Comparison of ENCODE assay signal across 22 cellular contexts in the genomic region with DNA sequence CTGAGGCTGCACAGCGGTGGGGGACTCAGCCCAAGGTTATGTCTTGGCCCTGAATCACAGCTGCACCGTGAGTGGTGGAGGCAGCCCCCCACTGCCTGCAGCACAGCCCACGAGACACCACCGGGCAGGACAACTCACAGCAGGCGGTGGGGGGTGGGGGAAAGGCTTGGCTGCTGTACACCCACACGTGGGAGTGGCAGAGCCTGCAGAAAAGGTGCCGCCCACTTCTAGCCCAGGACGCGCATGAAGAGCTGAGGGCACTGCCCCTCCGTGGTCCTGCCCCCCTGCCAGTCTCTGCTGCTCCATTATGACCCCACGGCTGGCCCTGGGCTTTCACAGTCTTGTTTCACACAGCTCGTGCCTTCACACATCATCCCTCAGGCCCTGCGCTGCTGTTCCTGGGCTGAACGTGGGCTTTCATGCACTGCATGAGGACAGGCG. TPM values are rescaled to one million over a fixed set of nuclear protein-coding genes. Genes with fewer than 3 reads are reported as not detected.
DNase-seq lines count a peak whose midpoint lies in the region; TF ChIP-seq lines count a peak whose summit lies in the region.
"Had no signal": no experiment of that assay in that cellular context is flagged by ENCODE, and none has a peak within 500 bp of the region (broad histone marks: within the 10 kb centered on the region; RNA-seq: fewer than 3 reads in every experiment).

No MANE protein-coding gene starts in this region.

- no peak overlapping the region for H4K91ac ChIP-seq in H9 (ENCODE audit: insufficient read length, low read depth, low read length)

- no peaks in the 10 kb centered on the region for H3K79me2 ChIP-seq in H9 (ENCODE audit: insufficient read depth, low read length)

- H3K56ac ChIP-seq in H9 (ENCODE audit: insufficient read length, low read depth, low read length), result no peak overlapping the region

- H3K4me3 Mint-ChIP-seq in H9 (no peak overlapping the region), osteocyte (ENCODE audit: unreplicated experiment) (no peak overlapping the region)
- H3K4me3 Mint-ChIP-seq: activated CD8-positive, alpha-beta T cell treated with anti-CD3 and anti-CD28 coated beads for 36 hours; activated naive CD8-positive, alpha-beta T cell treated with anti-CD3 and anti-CD28 coated beads for 36 hours; stimulated activated effector memory CD8-positive, alpha-beta T cell treated with anti-CD3 and anti-CD28 coated beads, Interleukin-12 subunit alpha, Interleukin-12 subunit beta, amount 100 ng/mL, for 72 hours had no signal

- peaks cover 78% of the 10 kb centered on the region for H3K27me3 Mint-ChIP-seq in H9 (ENCODE audit: low read depth)
- H3K27me3 Mint-ChIP-seq in osteocyte (ENCODE audit: unreplicated experiment), result peaks cover 3% of the 10 kb centered on the region

- H2AFZ ChIP-seq in H9 (ENCODE audit: low read length), result no peak overlapping the region

- H3K14ac ChIP-seq in H9 (ENCODE audit: insufficient read depth, low read length), result no peak overlapping the region; the same call in 1 of the 2 replicates

- H3K79me1 ChIP-seq in H9 (ENCODE audit: insufficient read depth, low read depth, low read length, poor library complexity, severe bottlenecking), result no peaks in the 10 kb centered on the region

- WGBS in H9 (ENCODE audit: extremely low coverage, insufficient read length, low lambda C conversion rate), result no CpG with 5 or more reads among the region's 15 CpGs

- H2BK12ac ChIP-seq in H9 (ENCODE audit: insufficient read length, low read depth, low read length), result no peak overlapping the region

- H4K20me1 ChIP-seq in H9 (ENCODE audit: control insufficient read depth, insufficient read depth, insufficient read length), result no peaks in the 10 kb centered on the region

- no peaks in the 10 kb centered on the region for H3K23me2 ChIP-seq in H9 (ENCODE audit: insufficient read length, low read depth, low read length, poor library complexity, severe bottlenecking)

- no peak overlapping the region for H3K27ac ChIP-seq in H9 (ENCODE audit: insufficient read length, low read depth, low read length)
- H3K27ac ChIP-seq: C4-2B, dorsolateral prefrontal cortex had no signal

- H3T11ph ChIP-seq in H9 (ENCODE audit: low read length), result no peak overlapping the region

- DNase-seq in D341Med (ENCODE audit: low spot score) (peak; percentile 31), H9 (peak; percentile 21), ecto neural progenitor cell (ENCODE audit: low spot score) (peak; percentile 36), osteocyte (ENCODE audit: extremely low spot score, unreplicated experiment) (no peak), HAP-1 (ENCODE audit: low spot score in 2 of 2) (no peak), dedifferentiated amniotic fluid mesenchymal stem cell (ENCODE audit: extremely low spot score) (no peak), NCI-H2227 (lab: John Stamatoyannopoulos, UW; ENCODE audit: unreplicated experiment) (no peak)
- DNase-seq: activated CD8-positive, alpha-beta T cell treated with anti-CD3 and anti-CD28 coated beads for 36 hours; activated naive CD8-positive, alpha-beta T cell treated with anti-CD3 and anti-CD28 coated beads for 36 hours; EL; kidney glomerular epithelial cell; mammary epithelial cell; NCI-H1105 treated with DMSO at 0.1 percent for 48 hours; NCI-H2029 treated with DMSO at 0.1 percent for 48 hours; NCI-H226; NCI-H82; nucleus accumbens had no signal

- TF ChIP-seq CTCF in H9 (conservative IDR thresholded peaks at IDR 0.05) (no peak), osteocyte (IDR thresholded peaks at IDR 0.05) (no peak)

- H3K27ac Mint-ChIP-seq in H9 (no peak overlapping the region), osteocyte (ENCODE audit: unreplicated experiment) (peak overlapping the region; percentile 40)
- H3K27ac Mint-ChIP-seq: activated CD8-positive, alpha-beta T cell treated with anti-CD3 and anti-CD28 coated beads for 36 hours; activated naive CD8-positive, alpha-beta T cell treated with anti-CD3 and anti-CD28 coated beads for 36 hours; stimulated activated effector memory CD8-positive, alpha-beta T cell treated with anti-CD3 and anti-CD28 coated beads, Interleukin-12 subunit alpha, Interleukin-12 subunit beta, amount 100 ng/mL, for 72 hours had no signal

- no peaks in the 10 kb centered on the region; a peak in 1 of 7 replicates for H3K36me3 Mint-ChIP-seq in H9 (ENCODE audit: insufficient read depth in 1 of 3, low read depth in 3 of 3)
- H3K36me3 Mint-ChIP-seq in osteocyte (ENCODE audit: unreplicated experiment), result no peaks in the 10 kb centered on the region
- H3K36me3 Mint-ChIP-seq: activated naive CD8-positive, alpha-beta T cell treated with anti-CD3 and anti-CD28 coated beads for 36 hours; stimulated activated effector memory CD8-positive, alpha-beta T cell treated with anti-CD3 and anti-CD28 coated beads, Interleukin-12 subunit alpha, Interleukin-12 subunit beta, amount 100 ng/mL, for 72 hours had no signal

- no peak overlapping the region for H2BK120ac ChIP-seq in H9 (ENCODE audit: low read depth, low read length, poor library complexity, severe bottlenecking)

- in situ Hi-C loops in HAP-1 (cut with MboI; ENCODE audit: low sequenced_read_pairs), result no loop called here

- H3K9me3 ChIP-seq in H9 (ENCODE audit: control insufficient read depth, low read depth, low read length), result no peaks in the 10 kb centered on the region
- H3K9me3 ChIP-seq in HAP-1, result no peaks in the 10 kb centered on the region

- H3K4me3 ChIP-seq in HAP-1, result no peak overlapping the region
- H3K4me3 ChIP-seq: dorsolateral prefrontal cortex, smooth muscle cell had no signal

- no peak overlapping the region for H3K18ac ChIP-seq in H9 (ENCODE audit: insufficient read length, low read depth, low read length)

- H3K4me1 ChIP-seq in H9 (ENCODE audit: insufficient read depth, low read length) (no peaks in the 10 kb centered on the region), HAP-1 (no peaks in the 10 kb centered on the region)

- no peak overlapping the region for H3K9ac ChIP-seq in H9 (ENCODE audit: extremely low read depth, insufficient read length, low read length)

- H2BK20ac ChIP-seq in H9 (ENCODE audit: low read depth, low read length, poor library complexity, severe bottlenecking), result no peak overlapping the region

- H2AK5ac ChIP-seq in H9 (ENCODE audit: insufficient read length, low read length), result no peak overlapping the region

- H3K4ac ChIP-seq in H9 (ENCODE audit: low read depth, low read length), result no peak overlapping the region

- H3K9me3 Mint-ChIP-seq in H9 (peaks cover 0 to 5% of the 10 kb centered on the region in 2 experiments; a peak in 2 of 5 replicates), osteocyte (ENCODE audit: unreplicated experiment) (no peaks in the 10 kb centered on the region)
- H3K9me3 Mint-ChIP-seq: activated CD8-positive, alpha-beta T cell treated with anti-CD3 and anti-CD28 coated beads for 36 hours; activated naive CD8-positive, alpha-beta T cell treated with anti-CD3 and anti-CD28 coated beads for 36 hours; stimulated activated effector memory CD8-positive, alpha-beta T cell treated with anti-CD3 and anti-CD28 coated beads, Interleukin-12 subunit alpha, Interleukin-12 subunit beta, amount 100 ng/mL, for 72 hours had no signal

- no peaks in the 10 kb centered on the region; the same call in 1 of the 2 replicates for H3K27me3 ChIP-seq in H9 (ENCODE audit: insufficient read depth, low read length)
- peaks cover 32% of the 10 kb centered on the region for H3K27me3 ChIP-seq in HAP-1 (ENCODE audit: low read depth)

- no peak overlapping the region for H2BK15ac ChIP-seq in H9 (ENCODE audit: low read depth, low read length)

- H3K36me3 ChIP-seq in HAP-1 (replicated peaks), result no peaks in the 10 kb centered on the region

- no peak overlapping the region for H2BK5ac ChIP-seq in H9 (ENCODE audit: insufficient read length, low read length)

- H3K4me2 ChIP-seq in H9 (ENCODE audit: insufficient read depth, insufficient read length, low read length), result no peak overlapping the region
- H3K4me2 ChIP-seq: smooth muscle cell had no signal

- H3K23ac ChIP-seq in H9 (ENCODE audit: insufficient read length, low read depth, low read length), result no peak overlapping the region

- no peak overlapping the region for H4K8ac ChIP-seq in H9 (replicated peaks; ENCODE audit: insufficient read length, low read depth, low read length)

- H4K5ac ChIP-seq in H9 (ENCODE audit: insufficient read length, low read depth, low read length), result no peak overlapping the region

- H3K4me1 Mint-ChIP-seq in H9 (peaks cover 5 to 7% of the 10 kb centered on the region in 2 experiments; a peak in 2 of 4 replicates), osteocyte (ENCODE audit: unreplicated experiment) (peaks cover 35% of the 10 kb centered on the region)

RNA-seq across cellular contexts. Expression of gene FGFRL1, which starts 40.8 kb away (rescaled TPM):
- total RNA-seq in H9 (2021) (25.8 and 26.1 TPM in 2 replicates), osteocyte (56.9 and 59.8 TPM in 2 replicates)

RNA-seq across cellular contexts. Expression of gene SLC26A1, which starts 59.0 kb away (rescaled TPM):
- total RNA-seq in H9 (2021) (0.09 and 0.13 TPM in 2 replicates), osteocyte (0.78 and 0.83 TPM in 2 replicates)
- total RNA-seq: endothelial cell of umbilical vein, mammary epithelial cell had no signal

Comparison
In these comparisons a context has a peak if more than half of its experiments do, and no peak if none do; other contexts are left out.
1. DNase-seq: peak in D341Med (single experiment), H9 (single experiment) and ecto neural progenitor cell (single experiment); none in osteocyte (single experiment), HAP-1 (0 of 2), dedifferentiated amniotic fluid mesenchymal stem cell (single experiment) and NCI-H2227 (single experiment).